In genomic region chr1:38614861-38615260, GRCh38 we compare ENCODE assay signal across 23 cellular contexts.
A peak's percentile ranks its signal among the peaks of the same experiment; 100 is the strongest.
DNase-seq lines count a peak whose midpoint lies in the region; ATAC-seq and TF ChIP-seq lines count a peak whose summit lies in the region.
"Had no signal": no experiment of that assay in that cellular context is flagged by ENCODE, and none has a peak within 500 bp of the region (broad histone marks: within the 10 kb centered on the region; RNA-seq: fewer than 3 reads in every experiment).

No MANE protein-coding gene starts in this region.

- H3K4me2 ChIP-seq in mesendoderm (ENCODE audit: low read length) (no peak overlapping the region), osteoblast (ENCODE audit: insufficient read depth, low read length) (no peak overlapping the region)
- H3K4me2 ChIP-seq: KMS-11 had no signal

- H2BK120ac ChIP-seq in mesendoderm (ENCODE audit: low read depth, low read length), result no peak overlapping the region

- no peak overlapping the region for H3K23ac ChIP-seq in mesendoderm (ENCODE audit: low read length)

- peaks cover 0 to 46% (median 13%) of the 10 kb centered on the region in 7 donors for H3K27me3 ChIP-seq in heart right ventricle
- no peaks in the 10 kb centered on the region for H3K27me3 ChIP-seq in right cardiac atrium (ENCODE audit: control insufficient read depth, insufficient read depth)
- no peaks in the 10 kb centered on the region for H3K27me3 ChIP-seq in mesendoderm (ENCODE audit: insufficient read depth, low read length, poor library complexity)
- H3K27me3 ChIP-seq in osteoblast (ENCODE audit: insufficient read depth, low read length), result no peaks in the 10 kb centered on the region
- H3K27me3 ChIP-seq: SJSA1 had no signal

- ATAC-seq in heart right ventricle (peak in 6 of 8 donors; percentile 33 to 64 (median 38)), right cardiac atrium (no peak), WTC11 (peak; percentile 41; the same call in 1 of the 2 replicates), GM18517 (IDR thresholded peaks at IDR 0.05; ENCODE audit: unreplicated experiment) (no peak)
- ATAC-seq: GM12878, Panc1 had no signal

- H3K4me1 ChIP-seq in heart right ventricle (peaks cover 0 to 19% (median 4%) of the 10 kb centered on the region in 9 donors), right cardiac atrium (ENCODE audit: control insufficient read depth, insufficient read depth, low read length) (no peaks in the 10 kb centered on the region), mesendoderm (ENCODE audit: control insufficient read depth, low read depth, low read length) (peaks cover 2% of the 10 kb centered on the region), osteoblast (ENCODE audit: insufficient read depth, low read length) (no peaks in the 10 kb centered on the region)
- H3K4me1 ChIP-seq: SJSA1 had no signal

- no peak overlapping the region for H4K5ac ChIP-seq in mesendoderm (ENCODE audit: low read length)

- H3K9me3 Mint-ChIP-seq in WTC11, result peaks cover 15% of the 10 kb centered on the region

- H3K4me3 ChIP-seq in heart right ventricle, result no peak overlapping the region
- H3K4me3 ChIP-seq in right cardiac atrium (ENCODE audit: low read length), result no peak overlapping the region
- no peak overlapping the region for H3K4me3 ChIP-seq in mesendoderm (ENCODE audit: low read length)
- H3K4me3 ChIP-seq in osteoblast (ENCODE audit: insufficient read depth, low read length), result no peak overlapping the region
- H3K4me3 ChIP-seq: GM12878, SJSA1 had no signal

- H3K56ac ChIP-seq in mesendoderm (ENCODE audit: low read length), result peak overlapping the region; percentile 5

- intact Hi-C loops in heart right ventricle (cut with DNase I), result loop anchor here in 3 of 10 donors (5.0 to 10.0 kb wide), 2 partner anchors 110 to 202 kb away; no protein-coding TSS in a partner anchor
- intact Hi-C loops in right cardiac atrium (cut with DNase I), result loop anchor here in 1 of 4 donors (10.0 kb wide), 1 partner anchor 210 kb away; no protein-coding TSS in a partner anchor

- H3K36me3 ChIP-seq in heart right ventricle, result no peaks in the 10 kb centered on the region
- H3K36me3 ChIP-seq in mesendoderm (ENCODE audit: control insufficient read depth, insufficient read depth, low read length), result no peaks in the 10 kb centered on the region
- H3K36me3 ChIP-seq in osteoblast (ENCODE audit: insufficient read depth, low read length), result no peaks in the 10 kb centered on the region
- H3K36me3 ChIP-seq: SJSA1 had no signal

- peaks cover 10% of the 10 kb centered on the region for H3K36me3 Mint-ChIP-seq in WTC11
- H3K36me3 Mint-ChIP-seq: CD4-positive, CD25-positive, alpha-beta regulatory T cell had no signal

- WGBS in heart right ventricle, 2 donors, result 49 to 56% methylated on average over 3 of the region's 3 CpGs
- WGBS in right cardiac atrium, result 38% methylated on average over 3 of the region's 3 CpGs
- no CpG with 5 or more reads among the region's 3 CpGs for WGBS in mesendoderm (ENCODE audit: extremely low coverage, insufficient coverage, low lambda C conversion rate)

- no peak overlapping the region for H3K27ac Mint-ChIP-seq in WTC11
- H3K27ac Mint-ChIP-seq: B cell; CD4-positive, CD25-positive, alpha-beta regulatory T cell; H9; HFFc6 had no signal

- H3K4me1 Mint-ChIP-seq in WTC11, result peaks cover 10% of the 10 kb centered on the region
- H3K4me1 Mint-ChIP-seq: B cell; CD4-positive, CD25-positive, alpha-beta regulatory T cell had no signal

- no peak overlapping the region for H4K8ac ChIP-seq in mesendoderm (ENCODE audit: low read depth, low read length)

- no peaks in the 10 kb centered on the region; the same call in 1 of the 2 replicates for H3K27me3 Mint-ChIP-seq in WTC11 (ENCODE audit: low read depth)

- H3K27ac ChIP-seq in heart right ventricle, result peak overlapping the region in 4 of 10 donors; percentile 6 to 34 (median 14)
- H3K27ac ChIP-seq in right cardiac atrium (ENCODE audit: low read length), result no peak overlapping the region
- H3K27ac ChIP-seq in mesendoderm (ENCODE audit: low read depth, low read length), result peak overlapping the region; percentile 46
- H3K27ac ChIP-seq in osteoblast (ENCODE audit: low read depth, low read length), result no peak overlapping the region
- H3K27ac ChIP-seq: HL-60, KMS-11, SJSA1 had no signal

- CTCF ChIA-PET in WTC11 (lab: Charles Lee), result interaction anchor here (1.4 kb wide), 1 partner anchor 204 kb away, joined by 4 read pairs; no protein-coding TSS in a partner anchor

- no peak overlapping the region for H3K4me3 Mint-ChIP-seq in WTC11
- H3K4me3 Mint-ChIP-seq: B cell; CD4-positive, CD25-positive, alpha-beta regulatory T cell; HFFc6 had no signal

- no peak overlapping the region for H2AFZ ChIP-seq in osteoblast (ENCODE audit: low read length)

- no peak overlapping the region for H2AK5ac ChIP-seq in mesendoderm (ENCODE audit: low read length)

- no peak overlapping the region for H2BK5ac ChIP-seq in mesendoderm (ENCODE audit: low read length)

- POLR2A ChIA-PET in WTC11 (lab: Charles Lee), result no interaction called here

- no peak overlapping the region for H3K9ac ChIP-seq in mesendoderm (ENCODE audit: low read length)
- H3K9ac ChIP-seq: KMS-11 had no signal

- no peak overlapping the region for H3K4ac ChIP-seq in mesendoderm (ENCODE audit: low read depth, low read length)

- no peaks in the 10 kb centered on the region for H3K79me2 ChIP-seq in mesendoderm (ENCODE audit: control insufficient read depth, insufficient read depth, low read length)
- no peaks in the 10 kb centered on the region for H3K79me2 ChIP-seq in osteoblast (ENCODE audit: insufficient read depth, low read length)

- TF ChIP-seq CTCF in heart right ventricle (IDR thresholded peaks at IDR 0.05), result no peak
- no peak for TF ChIP-seq CTCF in WTC11 (IDR thresholded peaks at IDR 0.05)
- no peak for TF ChIP-seq CTCF in osteoblast (IDR thresholded peaks at IDR 0.05; ENCODE audit: extremely low read depth, low read depth, low read length)

- no peaks in the 10 kb centered on the region for H4K20me1 ChIP-seq in osteoblast (ENCODE audit: insufficient read depth, low read length)

- DNase-seq in heart right ventricle (peak in 1 of 2 donors; percentile 8), right cardiac atrium (no peak), WTC11 (ENCODE audit: low spot score) (no peak), mesendoderm (peak; percentile 30), KG1 (lab: John Stamatoyannopoulos, UW) (no peak), osteoblast (ENCODE audit: insufficient read length, low spot score, missing footprints) (no peak)
- DNase-seq: CD4-positive, CD25-positive, alpha-beta regulatory T cell; COR-L47; DMS79 treated with DMSO at 0.1 percent for 48 hours; H9; HFFc6; NCI-H1105; NCI-H146; NCI-H2029; NCI-H510A; NCI-H748 treated with DMSO at 0.1 percent for 48 hours had no signal

- peaks cover 0 to 4% (median 0%) of the 10 kb centered on the region in 11 donors for H3K9me3 ChIP-seq in heart right ventricle
- H3K9me3 ChIP-seq in right cardiac atrium (ENCODE audit: control insufficient read depth, low read length), result no peaks in the 10 kb centered on the region
- H3K9me3 ChIP-seq in osteoblast (ENCODE audit: low read depth, low read length), result no peaks in the 10 kb centered on the region
- H3K9me3 ChIP-seq: SJSA1 had no signal

- no peak overlapping the region for H3K18ac ChIP-seq in mesendoderm (ENCODE audit: low read length)

- no peak overlapping the region for H2BK15ac ChIP-seq in mesendoderm (replicated peaks; ENCODE audit: low read depth)

- no peaks in the 10 kb centered on the region for H3K79me1 ChIP-seq in mesendoderm (ENCODE audit: low read length)

TF ChIP-seq in WTC11, 78 proteins besides CTCF, POLR2A, EP300 and RAD21:
- no peak for TF ChIP-seq NFYB (CRISPR knock-in tag; conservative IDR thresholded peaks at IDR 0.05; ENCODE audit: low read depth)
- TF ChIP-seq ESRRA (CRISPR knock-in tag; IDR thresholded peaks at IDR 0.05; ENCODE audit: borderline replicate concordance), result no peak
- TF ChIP-seq ETV6 (CRISPR knock-in tag; IDR thresholded peaks at IDR 0.05), result no peak
- TF ChIP-seq ZBTB43 (CRISPR knock-in tag; IDR thresholded peaks at IDR 0.05), result no peak
- TF ChIP-seq TCF7 (CRISPR knock-in tag; IDR thresholded peaks at IDR 0.05; ENCODE audit: low read depth), result no peak
- TF ChIP-seq GRHL2 (CRISPR knock-in tag; IDR thresholded peaks at IDR 0.05; ENCODE audit: insufficient replicate concordance, severe bottlenecking), result no peak

Comparison
In these comparisons a context has a peak if more than half of its experiments do, and no peak if none do; other contexts are left out.
1. ATAC-seq: peak in heart right ventricle (6 of 8) and WTC11 (single experiment); none in right cardiac atrium (0 of 2) and GM18517 (single experiment).